ENCODE assay signal across 12 cellular contexts in genomic region chr5:41794478-41794877, GRCh38.
A peak's percentile ranks its signal among the peaks of the same experiment; 100 is the strongest.
DNase-seq lines count a peak whose midpoint lies in the region; ATAC-seq and TF ChIP-seq lines count a peak whose summit lies in the region.
"Had no signal": no experiment of that assay in that cellular context is flagged by ENCODE, and none has a peak within 500 bp of the region (broad histone marks: within the 10 kb centered on the region; RNA-seq: fewer than 3 reads in every experiment).

No MANE protein-coding gene starts in this region.

- no peak overlapping the region for H3K4me2 ChIP-seq in OCI-LY7 (ENCODE audit: low read length)

- DNase-seq in activated CD4-positive, alpha-beta T cell treated with anti-CD3 and anti-CD28 coated beads for 36 hours = no peak
- no peak for DNase-seq in activated CD4-positive, alpha-beta T cell treated with anti-CD3 and anti-CD28 coated beads, Interleukin-2, amount 50 U/mL, for 4 hours
- peak; percentile 41 for DNase-seq in T1000 (lab: John Stamatoyannopoulos, UW)
- DNase-seq in left ventricle myocardium inferior = no peak
- no peak for DNase-seq in tibial artery
- DNase-seq in OCI-LY7 (ENCODE audit: low spot score) = no peak
- no peak for DNase-seq in WERI-Rb-1
- no peak for DNase-seq in vagina (ENCODE audit: extremely low spot score in 2 of 2)

- ATAC-seq in activated CD4-positive, alpha-beta T cell treated with anti-CD3 and anti-CD28 coated beads for 36 hours = no peak

- no peaks in the 10 kb centered on the region for H3K9me2 ChIP-seq in OCI-LY7 (ENCODE audit: insufficient read depth, low read length)

- H3K9me3 ChIP-seq in left ventricle myocardium inferior (replicated peaks) (no peaks in the 10 kb centered on the region), tibial artery (no peaks in the 10 kb centered on the region), OCI-LY7 (ENCODE audit: low read length) (no peaks in the 10 kb centered on the region), WERI-Rb-1 (ENCODE audit: severe bottlenecking) (no peaks in the 10 kb centered on the region), vagina (no peaks in the 10 kb centered on the region)
- H3K9me3 ChIP-seq: tibial nerve had no signal

- H3K27ac Mint-ChIP-seq in activated CD4-positive, alpha-beta T cell treated with anti-CD3 and anti-CD28 coated beads for 36 hours = peak overlapping the region; percentile 60

- peaks cover 39% of the 10 kb centered on the region for H3K36me3 Mint-ChIP-seq in activated CD4-positive, alpha-beta T cell treated with anti-CD3 and anti-CD28 coated beads for 36 hours (ENCODE audit: low read depth)

- TF ChIP-seq POLR2A in vagina (IDR thresholded peaks at IDR 0.05) = no peak

- H2AFZ ChIP-seq in OCI-LY7 (ENCODE audit: low read length) = no peak overlapping the region
- H2AFZ ChIP-seq: parathyroid adenoma had no signal

- H3K27ac ChIP-seq in left ventricle myocardium inferior (replicated peaks) = peak overlapping the region; percentile 42
- H3K27ac ChIP-seq in tibial artery = peak overlapping the region; percentile 52 to 56
- no peak overlapping the region for H3K27ac ChIP-seq in OCI-LY7 (ENCODE audit: low read depth, low read length, poor library complexity, severe bottlenecking)
- H3K27ac ChIP-seq in WERI-Rb-1 = no peak overlapping the region
- H3K27ac ChIP-seq in vagina = no peak overlapping the region
- H3K27ac ChIP-seq: C4-2B, parathyroid adenoma, VCaP had no signal

- no peak overlapping the region for H3K4me3 Mint-ChIP-seq in activated CD4-positive, alpha-beta T cell treated with anti-CD3 and anti-CD28 coated beads for 36 hours

- no peak overlapping the region for H3K4me3 ChIP-seq in left ventricle myocardium inferior
- no peak overlapping the region for H3K4me3 ChIP-seq in tibial artery
- no peak overlapping the region for H3K4me3 ChIP-seq in OCI-LY7 (ENCODE audit: low read depth, low read length, poor library complexity, severe bottlenecking)
- H3K4me3 ChIP-seq in WERI-Rb-1 (ENCODE audit: low read depth, low read length) = no peak overlapping the region
- no peak overlapping the region for H3K4me3 ChIP-seq in vagina
- H3K4me3 ChIP-seq: tibial nerve had no signal

- intact Hi-C loops in activated CD4-positive, alpha-beta T cell treated with anti-CD3 and anti-CD28 coated beads for 36 hours (cut with DNase I, micrococcal nuclease) = no loop called here
- intact Hi-C loops in left ventricle myocardium inferior (cut with micrococcal nuclease) = no loop called here
- intact Hi-C loops in tibial artery (cut with DNase I; ENCODE audit: low total_unique reads) = no loop called here
- intact Hi-C loops in OCI-LY7 (cut with micrococcal nuclease; ENCODE audit: unreplicated experiment) = no loop called here
- intact Hi-C loops in vagina (cut with DNase I) = no loop called here

- no peaks in the 10 kb centered on the region for H3K27me3 Mint-ChIP-seq in activated CD4-positive, alpha-beta T cell treated with anti-CD3 and anti-CD28 coated beads for 36 hours

- H3K27me3 ChIP-seq in left ventricle myocardium inferior (ENCODE audit: low read depth) (no peaks in the 10 kb centered on the region), tibial artery (no peaks in the 10 kb centered on the region), WERI-Rb-1 (ENCODE audit: insufficient read depth, low read depth, severe bottlenecking) (no peaks in the 10 kb centered on the region), vagina (no peaks in the 10 kb centered on the region)
- H3K27me3 ChIP-seq: tibial nerve had no signal

- no peaks in the 10 kb centered on the region for H4K20me1 ChIP-seq in OCI-LY7 (ENCODE audit: insufficient read depth, low read length)

- no peaks in the 10 kb centered on the region for H3K9me3 Mint-ChIP-seq in activated CD4-positive, alpha-beta T cell treated with anti-CD3 and anti-CD28 coated beads for 36 hours (ENCODE audit: low read depth)

- H3K4me1 ChIP-seq in left ventricle myocardium inferior (peaks cover 21% of the 10 kb centered on the region), tibial artery (peaks cover 0 to 56% (median 18%) of the 10 kb centered on the region in 4 donors), OCI-LY7 (ENCODE audit: insufficient read depth, low read length, poor library complexity, severe bottlenecking) (no peaks in the 10 kb centered on the region), vagina (peaks cover 22% of the 10 kb centered on the region)
- H3K4me1 ChIP-seq: parathyroid adenoma had no signal

- POLR2A ChIA-PET in activated CD4-positive, alpha-beta T cell treated with anti-CD3 and anti-CD28 coated beads for 36 hours (lab: Charles Lee) = interaction anchor here (0.7 to 0.8 kb wide), 2 partner anchors 117 to 415 kb away, joined by 4 to 5 read pairs; no protein-coding TSS in a partner anchor
- POLR2A ChIA-PET in OCI-LY7 (lab: Charles Lee) = interaction anchor here (1.0 kb wide), 1 partner anchor 10 kb away, joined by 4 read pairs; no protein-coding TSS in a partner anchor

- peaks cover 11% of the 10 kb centered on the region for H3K4me1 Mint-ChIP-seq in activated CD4-positive, alpha-beta T cell treated with anti-CD3 and anti-CD28 coated beads for 36 hours

- TF ChIP-seq CTCF in left ventricle myocardium inferior (IDR thresholded peaks at IDR 0.05; ENCODE audit: borderline replicate concordance) (no peak), tibial artery (IDR thresholded peaks at IDR 0.05) (no peak), OCI-LY7 (conservative IDR thresholded peaks at IDR 0.05; ENCODE audit: low read length) (no peak), WERI-Rb-1 (IDR thresholded peaks at IDR 0.05; ENCODE audit: low read depth, low read length) (no peak), vagina (IDR thresholded peaks at IDR 0.05) (no peak)

- BruUV-seq in OCI-LY7 (replicated peaks; lab: Mats Ljungman, UMichigan) = no TSS peak

- H3K36me3 ChIP-seq in left ventricle myocardium inferior (peaks cover 16% of the 10 kb centered on the region), tibial artery (peaks cover 0 to 5% (median 0%) of the 10 kb centered on the region in 3 donors), OCI-LY7 (ENCODE audit: insufficient read depth, low read length) (peaks cover 49% of the 10 kb centered on the region; the same call in 1 of the 2 replicates), WERI-Rb-1 (no peaks in the 10 kb centered on the region; the same call in none of the 2 replicates), vagina (no peaks in the 10 kb centered on the region)

- H3K79me2 ChIP-seq in OCI-LY7 (ENCODE audit: insufficient read depth, low read depth, low read length) = no peaks in the 10 kb centered on the region
- H3K79me2 ChIP-seq: parathyroid adenoma had no signal

- CTCF ChIA-PET in activated CD4-positive, alpha-beta T cell treated with anti-CD3 and anti-CD28 coated beads for 36 hours (lab: Charles Lee) = interaction anchor here (1.1 kb wide), 1 partner anchor 62 kb away, joined by 3 read pairs; no protein-coding TSS in a partner anchor
- CTCF ChIA-PET in OCI-LY7 (lab: Charles Lee; ENCODE audit: unreplicated experiment) = no interaction called here

Comparison
In these comparisons a context has a peak if more than half of its experiments do, and no peak if none do; other contexts are left out.
1. H3K27ac ChIP-seq: peak in left ventricle myocardium inferior (single experiment) and tibial artery (2 of 2); none in OCI-LY7 (single experiment), WERI-Rb-1 (single experiment) and vagina (single experiment).